In genomic region chr4:53907772-53908171, GRCh38 we compare ENCODE assay signal across 15 cellular contexts.
"Had no signal": no experiment of that assay in that cellular context is flagged by ENCODE, and none has a peak within 500 bp of the region (broad histone marks: within the 10 kb centered on the region; RNA-seq: fewer than 3 reads in every experiment).

No MANE protein-coding gene starts in this region.

- H3K36me3 ChIP-seq: adrenal gland, heart right ventricle, thyroid gland, WERI-Rb-1 had no signal

- H3K27me3 ChIP-seq: adrenal gland, thyroid gland had no signal

- H3K27ac ChIP-seq: thyroid gland, WERI-Rb-1 had no signal

- H3K9me3 ChIP-seq: adrenal gland, heart right ventricle, thyroid gland had no signal

- DNase-seq: activated CD4-positive, alpha-beta T cell treated with anti-CD3 and anti-CD28 coated beads for 1 hour; activated CD8-positive, alpha-beta memory T cell treated with anti-CD3 and anti-CD28 coated beads for 24 hours; activated gamma-delta T cell; activated T-cell treated with anti-CD3 and anti-CD28 coated beads, Interleukin-2, amount 50 U/mL, for 72 hours; adrenal gland; endodermal cell; heart right ventricle; immature natural killer cell; naive thymus-derived CD8-positive, alpha-beta T cell; posterior cingulate gyrus; stimulated activated CD4-positive, alpha-beta T cell treated with anti-CD3 and anti-CD28 coated beads, Interleukin-12 subunit alpha, Interleukin-12 subunit beta, amount 100 ng/mL, for 4 hours; stimulated activated CD4-positive, alpha-beta T cell treated with anti-CD3 and anti-CD28 coated beads, Interleukin-1b, Interleukin-23, amount 100 ng/mL, for 48 hours; stimulated activated naive CD4-positive, alpha-beta T cell treated with Interleukin-2 at 50 U/mL for 16 hours; thyroid gland; WERI-Rb-1 had no signal

- ATAC-seq: activated T-cell treated with anti-CD3 and anti-CD28 coated beads, Interleukin-2, amount 50 U/mL, for 72 hours; naive thymus-derived CD8-positive, alpha-beta T cell had no signal

- H3K4me3 ChIP-seq: adrenal gland, thyroid gland had no signal
